15 cellular contexts compared by ENCODE assay signal in the genomic region with DNA sequence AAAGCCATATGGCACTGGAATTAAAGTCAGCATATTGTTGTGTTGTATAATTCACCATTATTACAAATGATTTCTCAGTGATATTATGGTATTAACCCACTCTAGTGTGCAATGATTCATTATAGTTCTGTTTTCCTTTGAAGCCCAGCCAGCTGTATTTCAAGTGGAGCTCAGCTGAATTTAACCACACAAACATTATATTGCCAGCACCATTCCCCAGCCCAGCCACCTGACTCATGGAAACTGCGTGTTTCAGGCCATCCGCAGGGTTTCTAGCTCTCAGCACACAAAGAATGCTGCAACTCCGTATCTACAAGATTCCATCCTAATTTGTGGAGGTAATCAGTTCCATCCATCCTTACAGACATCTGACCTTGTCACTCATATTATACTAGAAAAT.
DNase-seq lines count a peak whose midpoint lies in the region; ATAC-seq and TF ChIP-seq lines count a peak whose summit lies in the region.
"Had no signal": no experiment of that assay in that cellular context is flagged by ENCODE, and none has a peak within 500 bp of the region (broad histone marks: within the 10 kb centered on the region; RNA-seq: fewer than 3 reads in every experiment).

No MANE protein-coding gene starts in this region.

- no peak overlapping the region for H3K27ac ChIP-seq in spleen
- H3K27ac ChIP-seq: right atrium auricular region, SK-N-MC had no signal

- TF ChIP-seq POLR2A in spleen (IDR thresholded peaks at IDR 0.05) = no peak

- DNase-seq in ELR (ENCODE audit: low read depth) (peak; percentile 42), NCI-H2107 treated with DMSO at 0.1 percent for 48 hours (lab: John Stamatoyannopoulos, UW; ENCODE audit: unreplicated experiment) (peak; percentile 91), amniotic epithelial cell (ENCODE audit: low read depth) (peak; percentile 12), non-pigmented ciliary epithelial cell (ENCODE audit: low read depth) (peak; percentile 37), spleen (no peak), Right ventricle myocardium inferior (ENCODE audit: missing footprints) (no peak), globus pallidus (ENCODE audit: low spot score) (no peak)
- DNase-seq: caudate nucleus, erythroblast, NCI-H748 treated with DMSO at 0.1 percent for 48 hours had no signal

- intact Hi-C loops in spleen (cut with DNase I; ENCODE audit: low total_unique reads) = no loop called here
- intact Hi-C loops in Right ventricle myocardium inferior (cut with DNase I) = no loop called here

- no peak for ATAC-seq in HG03139 (IDR thresholded peaks at IDR 0.05; ENCODE audit: unreplicated experiment)
- ATAC-seq in Right ventricle myocardium inferior = no peak
- ATAC-seq: activated CD4-positive, CD25-positive, alpha-beta regulatory T cell treated with anti-CD3 and anti-CD28 coated beads, Interleukin-2, amount 50 U/mL, for 24 hours; HCT116 had no signal

- WGBS in spleen, 5 donors = 78 to 91% (median 80%) methylated on average over 3 of the region's 3 CpGs

- H3K9me3 ChIP-seq in spleen = no peaks in the 10 kb centered on the region
- H3K9me3 ChIP-seq: right atrium auricular region had no signal

- H3K36me3 ChIP-seq in spleen = no peaks in the 10 kb centered on the region
- H3K36me3 ChIP-seq: right atrium auricular region had no signal

- no peaks in the 10 kb centered on the region for H3K27me3 ChIP-seq in spleen (replicated peaks in 1 of 7)
- H3K27me3 ChIP-seq: right atrium auricular region had no signal

- H3K4me1 ChIP-seq in spleen = no peaks in the 10 kb centered on the region
- H3K4me1 ChIP-seq: right atrium auricular region had no signal

- H3K4me3 ChIP-seq in spleen = no peak overlapping the region
- H3K4me3 ChIP-seq: right atrium auricular region, SK-N-MC had no signal

- TF ChIP-seq CTCF in spleen (IDR thresholded peaks at IDR 0.05 in 8 of 11, conservative IDR thresholded peaks at IDR 0.05 in 3 of 11) = no peak

Comparison
In these comparisons a context has a peak if more than half of its experiments do, and no peak if none do; other contexts are left out.
1. DNase-seq: peak in ELR (single experiment), NCI-H2107 treated with DMSO at 0.1 percent for 48 hours (single experiment), amniotic epithelial cell (single experiment) and non-pigmented ciliary epithelial cell (single experiment); none in spleen (single experiment), Right ventricle myocardium inferior (single experiment) and globus pallidus (single experiment).